Comparison of ENCODE assay signal across 8 cellular contexts in genomic region chr16:24580665-24581064, GRCh38. TPM values are rescaled to one million over a fixed set of nuclear protein-coding genes. Genes with fewer than 3 reads are reported as not detected.
DNase-seq lines count a peak whose midpoint lies in the region; ATAC-seq and TF ChIP-seq lines count a peak whose summit lies in the region.

No MANE protein-coding gene starts in this region.

- H3K4me2 ChIP-seq in Loucy (ENCODE audit: low read depth, low read length, poor library complexity, severe bottlenecking) (no peak overlapping the region), neural cell (ENCODE audit: low read length) (no peak overlapping the region)

- H3K36me3 ChIP-seq in Loucy (ENCODE audit: insufficient read depth, low read length) (no peaks in the 10 kb centered on the region), neural cell (ENCODE audit: insufficient read depth, low read length) (no peaks in the 10 kb centered on the region)

- TF ChIP-seq EP300 in neural cell (conservative IDR thresholded peaks at IDR 0.05; ENCODE audit: poor library complexity, severe bottlenecking) = no peak

- H3K27me3 ChIP-seq in Loucy (ENCODE audit: insufficient read depth, low read length, poor library complexity, severe bottlenecking) = no peaks in the 10 kb centered on the region
- H3K27me3 ChIP-seq in neural cell (ENCODE audit: insufficient read depth, low read depth, low read length) = no peaks in the 10 kb centered on the region

- H3K4me3 ChIP-seq in Loucy (ENCODE audit: low read length, poor library complexity, severe bottlenecking) (no peak overlapping the region), neural cell (ENCODE audit: low read length) (no peak overlapping the region)

- no peak overlapping the region for H3K9ac ChIP-seq in Loucy (ENCODE audit: low read depth, low read length, poor library complexity, severe bottlenecking)
- H3K9ac ChIP-seq in neural cell (ENCODE audit: low read length) = no peak overlapping the region

- no peaks in the 10 kb centered on the region for H4K20me1 ChIP-seq in Loucy (ENCODE audit: insufficient read depth, low read length, poor library complexity, severe bottlenecking)
- H4K20me1 ChIP-seq in neural cell (ENCODE audit: insufficient read depth) = no peaks in the 10 kb centered on the region

- H3K79me2 ChIP-seq in Loucy (ENCODE audit: insufficient read depth, low read length) = no peaks in the 10 kb centered on the region
- H3K79me2 ChIP-seq in neural cell (replicated peaks; ENCODE audit: insufficient read depth, low read length) = no peaks in the 10 kb centered on the region

- DNase-seq in Caki2 (ENCODE audit: low read depth) (peak; percentile 35), cerebellar cortex (ENCODE audit: low spot score) (peak; percentile 42), activated gamma-delta T cell (lab: John Stamatoyannopoulos, UW) (no peak), HT-29 (ENCODE audit: low spot score) (no peak), NCI-H2227 treated with DMSO at 0.1 percent for 48 hours (lab: John Stamatoyannopoulos, UW) (no peak)

- TF ChIP-seq RAD21 in neural cell (conservative IDR thresholded peaks at IDR 0.05) = peak; percentile 81

- H3K9me3 ChIP-seq in Loucy (ENCODE audit: insufficient read depth, low read depth, low read length) (no peaks in the 10 kb centered on the region), neural cell (ENCODE audit: low read length) (no peaks in the 10 kb centered on the region)

- ATAC-seq in HG03565 (IDR thresholded peaks at IDR 0.05; ENCODE audit: unreplicated experiment) = no peak

- no peaks in the 10 kb centered on the region for H3K4me1 ChIP-seq in Loucy (ENCODE audit: insufficient read depth, low read length, poor library complexity, severe bottlenecking)

- in situ Hi-C loops in Caki2 (cut with HindIII; ENCODE audit: low pct_unique_long_range_greater_than_20kb, low sequenced_read_pairs) = no loop called here

- no peaks in the 10 kb centered on the region for H3F3A ChIP-seq in Loucy (ENCODE audit: low read depth)
- H3F3A ChIP-seq in neural cell (ENCODE audit: insufficient read depth, low read length, poor library complexity, severe bottlenecking) = no peaks in the 10 kb centered on the region

- TF ChIP-seq CTCF in Loucy (conservative IDR thresholded peaks at IDR 0.05; ENCODE audit: low read length) (peak; percentile 30), neural cell (IDR thresholded peaks at IDR 0.05; ENCODE audit: poor library complexity, severe bottlenecking) (peak; percentile 75)

- no peak overlapping the region for H2AFZ ChIP-seq in Loucy (ENCODE audit: low read length)
- H2AFZ ChIP-seq in neural cell (ENCODE audit: low read depth, low read length) = no peak overlapping the region

- H3K27ac ChIP-seq in neural cell (ENCODE audit: low read length) = no peak overlapping the region

- H3K9me2 ChIP-seq in Loucy (replicated peaks; ENCODE audit: low read depth, low read length) (no peaks in the 10 kb centered on the region), neural cell (ENCODE audit: insufficient read depth, low read length) (no peaks in the 10 kb centered on the region)

TF ChIP-seq in neural cell, 6 proteins besides CTCF, POLR2A, EP300 and RAD21:
- TF ChIP-seq SMC3 (conservative IDR thresholded peaks at IDR 0.05; ENCODE audit: poor library complexity) = peak; percentile 77
- no peak for TF ChIP-seq POLR2AphosphoS5 (IDR thresholded peaks at IDR 0.05)

RNA-seq across cellular contexts. Expression of gene RBBP6, which starts 41.3 kb away (rescaled TPM):
- 14.6 and 15.7 TPM in 2 replicates for total RNA-seq in Caki2 (2014; rRNA removed; shearing (Covaris generic); ENCODE audit: low replicate concordance)
- 75.5 and 95.4 TPM in 2 replicates for polyA plus RNA-seq in neural cell
- polyA minus RNA-seq in neural cell = 76.7 and 103 TPM in 2 replicates
- total RNA-seq in HT-29 (2014; rRNA removed; shearing (Covaris generic)) = 16.4 and 23.6 TPM in 2 replicates

Comparison
In these comparisons a context has a peak if more than half of its experiments do, and no peak if none do; other contexts are left out.
1. DNase-seq: peak in Caki2 (single experiment) and cerebellar cortex (single experiment); none in activated gamma-delta T cell (single experiment), HT-29 (single experiment) and NCI-H2227 treated with DMSO at 0.1 percent for 48 hours (single experiment).